ENCODE assay signal across 14 cellular contexts in genomic region chr7:2175091-2175490, GRCh38. TPM values are rescaled to one million over a fixed set of nuclear protein-coding genes. Genes with fewer than 3 reads are reported as not detected.
A peak's percentile ranks its signal among the peaks of the same experiment; 100 is the strongest.
DNase-seq lines count a peak whose midpoint lies in the region; ATAC-seq, FAIRE-seq and TF ChIP-seq lines count a peak whose summit lies in the region.
"Had no signal": no experiment of that assay in that cellular context is flagged by ENCODE, and none has a peak within 500 bp of the region (broad histone marks: within the 10 kb centered on the region; RNA-seq: fewer than 3 reads in every experiment).

No MANE protein-coding gene starts in this region.

- H3F3A ChIP-seq in smooth muscle cell (ENCODE audit: low read depth), result peaks cover 7% of the 10 kb centered on the region

- ATAC-seq in left ventricle myocardium superior, result peak; percentile 68
- no peak for ATAC-seq in GM18520 (IDR thresholded peaks at IDR 0.05; ENCODE audit: unreplicated experiment)

- no peaks in the 10 kb centered on the region for H3K79me2 ChIP-seq in smooth muscle cell (ENCODE audit: low read depth)

- H3K4me1 ChIP-seq in smooth muscle cell (ENCODE audit: low read depth), result no peaks in the 10 kb centered on the region
- no peaks in the 10 kb centered on the region for H3K4me1 ChIP-seq in small intestine (ENCODE audit: control insufficient read depth in 2 of 2, insufficient read depth in 1 of 2, low read depth in 1 of 2, low read length in 1 of 2)
- H3K4me1 ChIP-seq in Caco-2, result no peaks in the 10 kb centered on the region
- H3K4me1 ChIP-seq: BE2C had no signal

- intact Hi-C loops in left ventricle myocardium superior (cut with micrococcal nuclease), result no loop called here
- intact Hi-C loops in Caco-2 (cut with micrococcal nuclease; ENCODE audit: unreplicated experiment), result no loop called here

- peaks cover 5% of the 10 kb centered on the region for H3K4me1 Mint-ChIP-seq in Caco-2 (ENCODE audit: low read depth, unreplicated experiment)

- POLR2A ChIA-PET in Caco-2 (lab: Charles Lee), result no interaction called here

- H4K20me1 ChIP-seq in smooth muscle cell (ENCODE audit: low read depth), result no peaks in the 10 kb centered on the region

- H3K9ac ChIP-seq in smooth muscle cell (ENCODE audit: low read depth), result no peak overlapping the region

- H3K27ac ChIP-seq in smooth muscle cell (ENCODE audit: low read depth) (peak overlapping the region; percentile 43), small intestine (ENCODE audit: low read depth in 1 of 2, low read length in 1 of 2) (no peak overlapping the region)

- no peaks in the 10 kb centered on the region for H3K27me3 Mint-ChIP-seq in Caco-2 (ENCODE audit: insufficient read depth, unreplicated experiment)

- no peak overlapping the region for H2AFZ ChIP-seq in smooth muscle cell (ENCODE audit: low read depth)

- H3K4me2 ChIP-seq in smooth muscle cell, result peak overlapping the region; percentile 17

- no peak overlapping the region for H3K27ac Mint-ChIP-seq in Caco-2 (ENCODE audit: unreplicated experiment)

- TF ChIP-seq CTCF in smooth muscle cell (IDR thresholded peaks at IDR 0.05; ENCODE audit: borderline replicate concordance, insufficient read depth, poor library complexity, severe bottlenecking) (no peak), Caco-2 (IDR thresholded peaks at IDR 0.05; ENCODE audit: insufficient read depth in 1 of 2, low read depth in 1 of 2, low read length in 1 of 2, severe bottlenecking in 1 of 2, unreplicated experiment in 1 of 2) (no peak)

- H3K4me3 Mint-ChIP-seq in Caco-2 (ENCODE audit: unreplicated experiment), result no peak overlapping the region
- H3K4me3 Mint-ChIP-seq: nephron progenitor cell had no signal

- H3K4me3 ChIP-seq in smooth muscle cell, result no peak overlapping the region
- H3K4me3 ChIP-seq in small intestine (ENCODE audit: low read depth in 1 of 2, low read length in 2 of 2), result no peak overlapping the region
- no peak overlapping the region for H3K4me3 ChIP-seq in Caco-2 (ENCODE audit: low read depth, low read length)

- CTCF ChIA-PET in Caco-2 (lab: Charles Lee), result interaction anchor here (0.6 kb wide), 1 partner anchor 85 kb away, joined by 4 read pairs; no protein-coding TSS in a partner anchor

- FAIRE-seq in small intestine (lab: Jason Lieb, UNC), result no peak

- no peaks in the 10 kb centered on the region for H3K9me3 ChIP-seq in smooth muscle cell (replicated peaks; ENCODE audit: low read depth)
- no peaks in the 10 kb centered on the region for H3K9me3 ChIP-seq in small intestine (ENCODE audit: control insufficient read depth, low read depth)
- H3K9me3 ChIP-seq in Caco-2, result no peaks in the 10 kb centered on the region
- H3K9me3 ChIP-seq: BE2C had no signal

- no peaks in the 10 kb centered on the region for H3K36me3 ChIP-seq in smooth muscle cell (ENCODE audit: low read depth)
- no peaks in the 10 kb centered on the region for H3K36me3 ChIP-seq in small intestine (ENCODE audit: control insufficient read depth in 2 of 2, insufficient read depth in 2 of 2, low read length in 2 of 2)
- H3K36me3 ChIP-seq in Caco-2 (ENCODE audit: control insufficient read depth, insufficient read depth, low read length), result no peaks in the 10 kb centered on the region; the same call in 1 of the 2 replicates
- H3K36me3 ChIP-seq: BE2C had no signal

- H3K36me3 Mint-ChIP-seq in Caco-2 (ENCODE audit: insufficient read depth, unreplicated experiment), result peaks cover 13% of the 10 kb centered on the region

- DNase-seq in ELR (ENCODE audit: low read depth) (peak; percentile 82), amniotic stem cell (lab: John Stamatoyannopoulos, UW) (peak; percentile 80), left ventricle myocardium superior (no peak), smooth muscle cell (lab: John Stamatoyannopoulos, UW; ENCODE audit: unreplicated experiment) (no peak), small intestine (no peak), Caco-2 (no peak)
- DNase-seq in activated CD4-positive, alpha-beta T cell treated with anti-CD3 and anti-CD28 coated beads for 4 hours, result no peak
- DNase-seq: activated naive CD4-positive, alpha-beta T cell treated with anti-CD3 and anti-CD28 coated beads, Interleukin-2, amount 50 U/mL, for 16 hours; BE2C; cortex of kidney; GOT3; NCI-H446 treated with DMSO at 0.1 percent for 48 hours; nephron progenitor cell had no signal

- H3K27me3 ChIP-seq in smooth muscle cell (ENCODE audit: low read depth) (no peaks in the 10 kb centered on the region), small intestine (ENCODE audit: control insufficient read depth in 2 of 2, insufficient read depth in 2 of 2, low read length in 2 of 2) (no peaks in the 10 kb centered on the region), Caco-2 (replicated peaks; ENCODE audit: control insufficient read depth, insufficient read depth, low read length) (no peaks in the 10 kb centered on the region)
- H3K27me3 ChIP-seq: BE2C had no signal

- BruUV-seq in Caco-2 (replicated peaks; lab: Mats Ljungman, UMichigan), result no TSS peak

- H3K9me3 Mint-ChIP-seq in Caco-2 (ENCODE audit: unreplicated experiment), result no peaks in the 10 kb centered on the region
- H3K9me3 Mint-ChIP-seq: nephron progenitor cell had no signal

- WGBS in smooth muscle cell (ENCODE audit: low lambda C conversion rate), result 80% methylated on average over 15 of the region's 15 CpGs
- WGBS in small intestine, 3 donors, result 88 to 96% (median 94%) methylated on average over 15 of the region's 15 CpGs

RNA-seq across cellular contexts. Expression of gene MAD1L1, which starts 57.7 kb away (rescaled TPM):
- total RNA-seq in left ventricle myocardium superior (19.1 TPM), smooth muscle cell (25.0 and 60.7 TPM in 2 replicates), Caco-2 (2022) (58.6 and 65.8 TPM in 2 replicates)
- polyA plus RNA-seq in smooth muscle cell (33.4 and 38.4 TPM in 2 replicates), small intestine (10 to 100 TPM; 16.2 to 21.7 (median 19.9) TPM)

Comparison
In these comparisons a context has a peak if more than half of its experiments do, and no peak if none do; other contexts are left out.
1. DNase-seq: peak in ELR (single experiment) and amniotic stem cell (single experiment); none in left ventricle myocardium superior (single experiment), smooth muscle cell (single experiment), small intestine (single experiment), activated CD4-positive, alpha-beta T cell treated with anti-CD3 and anti-CD28 coated beads for 4 hours (0 of 2) and Caco-2 (0 of 2).